Comparison of ENCODE assay signal across 11 cellular contexts in the genomic region with DNA sequence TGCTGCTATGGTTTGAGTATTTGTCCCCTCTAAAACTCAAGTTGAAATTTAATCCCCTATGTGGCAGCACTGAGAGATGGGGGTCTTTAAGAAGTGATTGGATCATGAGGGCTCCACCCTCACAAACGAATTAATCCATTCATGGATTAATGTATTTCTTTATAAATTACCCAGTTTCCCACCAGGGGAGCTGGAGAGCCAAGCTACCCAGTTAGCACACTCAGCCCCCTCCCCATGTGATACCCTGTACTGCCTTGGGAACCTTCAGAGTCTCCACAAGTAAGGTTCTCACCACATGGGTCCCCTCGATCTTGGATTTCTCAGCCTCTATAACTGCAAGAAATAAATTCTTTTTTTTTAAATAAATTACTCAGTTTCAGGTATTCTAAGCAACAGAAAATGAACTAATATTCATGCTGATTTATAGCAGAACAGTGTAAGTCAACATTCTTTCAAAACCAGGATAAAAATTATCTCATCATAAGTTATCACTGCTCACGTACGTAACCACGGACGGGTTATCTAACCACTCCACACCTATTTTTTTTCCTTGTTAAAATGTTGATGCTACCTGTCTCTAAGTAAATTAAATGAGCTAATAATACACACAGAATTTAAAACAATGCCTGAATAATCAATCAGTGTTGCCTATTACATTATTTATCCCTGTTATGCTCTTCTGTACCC. TPM values are rescaled to one million over a fixed set of nuclear protein-coding genes. Genes with fewer than 3 reads are reported as not detected.
DNase-seq lines count a peak whose midpoint lies in the region; TF ChIP-seq lines count a peak whose summit lies in the region.
"Had no signal": no experiment of that assay in that cellular context is flagged by ENCODE, and none has a peak within 500 bp of the region (broad histone marks: within the 10 kb centered on the region; RNA-seq: fewer than 3 reads in every experiment).

No MANE protein-coding gene starts in this region.

- TF ChIP-seq POLR2A in NB4 (IDR thresholded peaks at IDR 0.05; ENCODE audit: extremely low read depth, insufficient read length), result no peak

- no peaks in the 10 kb centered on the region for H3K36me3 ChIP-seq in CD8-positive, alpha-beta memory T cell (ENCODE audit: insufficient read depth, low read length)
- H3K36me3 ChIP-seq in neuronal stem cell (replicated peaks in 1 of 2; ENCODE audit: control insufficient read depth in 2 of 2, insufficient read depth in 2 of 2, low read length in 2 of 2), result peaks cover 0 to 69% of the 10 kb centered on the region in 2 donors

- POLR2A ChIA-PET in CD8-positive, alpha-beta memory T cell (lab: Charles Lee), result interaction anchor here (0.5 kb wide), 1 partner anchor 113 kb away, joined by 5 read pairs; no protein-coding TSS in a partner anchor

- H3K18ac ChIP-seq in neuronal stem cell (ENCODE audit: low read length), result no peak overlapping the region

- H4K91ac ChIP-seq in neuronal stem cell (ENCODE audit: low read depth, low read length, poor library complexity), result no peak overlapping the region

- H2BK12ac ChIP-seq in neuronal stem cell (ENCODE audit: low read length), result no peak overlapping the region

- H3K4me3 ChIP-seq in NB4 (ENCODE audit: low read depth, low read length), result peak overlapping the region; percentile 95
- H3K4me3 ChIP-seq in coronary artery, result peak overlapping the region; percentile 3
- no peak overlapping the region for H3K4me3 ChIP-seq in CD8-positive, alpha-beta memory T cell (ENCODE audit: low read length)
- H3K4me3 ChIP-seq in neuronal stem cell (ENCODE audit: low read length in 2 of 2), result no peak overlapping the region
- H3K4me3 ChIP-seq: esophagus squamous epithelium had no signal

- DNase-seq in stimulated activated CD4-positive, alpha-beta T cell treated with anti-CD3 and anti-CD28 coated beads, Interleukin-4, amount 100 ng/mL, for 24 hours, result peak; percentile 19
- DNase-seq in stimulated activated CD4-positive, alpha-beta T cell treated with anti-CD3 and anti-CD28 coated beads, Interleukin-1b, Interleukin-23, amount 100 ng/mL, for 48 hours, result no peak
- DNase-seq in NB4 (ENCODE audit: low read depth), result peak; percentile 30
- DNase-seq in coronary artery (ENCODE audit: low spot score), result no peak
- no peak for DNase-seq in type B pancreatic cell (ENCODE audit: extremely low spot score, unreplicated experiment)
- no peak for DNase-seq in CD8-positive, alpha-beta memory T cell
- no peak for DNase-seq in neuronal stem cell (ENCODE audit: low spot score)
- no peak for DNase-seq in DMS79 treated with DMSO at 0.1 percent for 48 hours (lab: John Stamatoyannopoulos, UW)
- DNase-seq: esophagus squamous epithelium; stimulated activated CD4-positive, alpha-beta T cell treated with anti-CD3 and anti-CD28 coated beads, Interleukin-2, amount 100 ng/mL, for 24 hours had no signal

- no peak overlapping the region for H2BK5ac ChIP-seq in neuronal stem cell (ENCODE audit: low read length)

- H3K4me1 Mint-ChIP-seq in type B pancreatic cell (ENCODE audit: unreplicated experiment), result peaks cover 40% of the 10 kb centered on the region
- H3K4me1 Mint-ChIP-seq in CD8-positive, alpha-beta memory T cell, result peaks cover 68 to 90% (median 81%) of the 10 kb centered on the region in 3 donors

- peaks cover 39% of the 10 kb centered on the region for H3K4me1 ChIP-seq in CD8-positive, alpha-beta memory T cell (ENCODE audit: insufficient read depth, low read length)
- peaks cover 3 to 5% of the 10 kb centered on the region in 2 donors for H3K4me1 ChIP-seq in neuronal stem cell (ENCODE audit: control insufficient read depth in 2 of 2, insufficient read depth in 1 of 2, low read depth in 1 of 2, low read length in 2 of 2)

- no peak overlapping the region for H3K4me2 ChIP-seq in neuronal stem cell (ENCODE audit: insufficient read depth, low read length, poor library complexity, severe bottlenecking)

- no peak overlapping the region for H3K4ac ChIP-seq in neuronal stem cell (ENCODE audit: low read length)

- no peak overlapping the region for H2BK120ac ChIP-seq in neuronal stem cell (ENCODE audit: low read depth, low read length)

- no peak overlapping the region for H3K14ac ChIP-seq in neuronal stem cell (ENCODE audit: low read length)

- no peak overlapping the region for H3K9ac ChIP-seq in neuronal stem cell (ENCODE audit: low read depth, low read length, poor library complexity)

- H2AFZ ChIP-seq in neuronal stem cell (ENCODE audit: low read length), result no peak overlapping the region

- H3K9me3 Mint-ChIP-seq in type B pancreatic cell, result peaks cover 14% of the 10 kb centered on the region
- peaks cover 0 to 9% (median 0%) of the 10 kb centered on the region in 5 donors for H3K9me3 Mint-ChIP-seq in CD8-positive, alpha-beta memory T cell

- peaks cover 2% of the 10 kb centered on the region for H3K79me1 ChIP-seq in neuronal stem cell (ENCODE audit: low read depth, low read length)

- H3K27ac ChIP-seq in coronary artery, result no peak overlapping the region
- no peak overlapping the region for H3K27ac ChIP-seq in CD8-positive, alpha-beta memory T cell (ENCODE audit: low read depth, low read length)
- no peak overlapping the region for H3K27ac ChIP-seq in neuronal stem cell (replicated peaks; ENCODE audit: low read length)
- H3K27ac ChIP-seq: esophagus squamous epithelium, RWPE1 had no signal

- H2AK5ac ChIP-seq in neuronal stem cell (ENCODE audit: low read depth, low read length), result no peak overlapping the region

- H3K27me3 ChIP-seq in CD8-positive, alpha-beta memory T cell (ENCODE audit: insufficient read depth, low read length, poor library complexity, severe bottlenecking), result no peaks in the 10 kb centered on the region
- no peaks in the 10 kb centered on the region for H3K27me3 ChIP-seq in neuronal stem cell (ENCODE audit: control insufficient read depth in 3 of 3, insufficient read depth in 3 of 3, low read depth in 1 of 3, low read length in 3 of 3)
- H3K27me3 ChIP-seq: esophagus squamous epithelium had no signal

- no peak overlapping the region for H3K27ac Mint-ChIP-seq in type B pancreatic cell
- H3K27ac Mint-ChIP-seq in CD8-positive, alpha-beta memory T cell, result peak overlapping the region in 2 of 8 donors; percentile 12 to 28

- no peak overlapping the region for H4K8ac ChIP-seq in neuronal stem cell (ENCODE audit: low read depth, low read length)

- TF ChIP-seq CTCF in NB4 (IDR thresholded peaks at IDR 0.05; ENCODE audit: low read depth, low read length), result no peak
- TF ChIP-seq CTCF in coronary artery (IDR thresholded peaks at IDR 0.05), result no peak
- peak; percentile 58 for TF ChIP-seq CTCF in type B pancreatic cell (conservative IDR thresholded peaks at IDR 0.05)

- H3K4me3 Mint-ChIP-seq in type B pancreatic cell, result no peak overlapping the region
- peak overlapping the region in 1 of 7 donors; percentile 18 for H3K4me3 Mint-ChIP-seq in CD8-positive, alpha-beta memory T cell

- H3K27me3 Mint-ChIP-seq in type B pancreatic cell, result no peaks in the 10 kb centered on the region
- H3K27me3 Mint-ChIP-seq in CD8-positive, alpha-beta memory T cell, result peaks cover 0 to 4% of the 10 kb centered on the region in 2 donors

- CTCF ChIA-PET in CD8-positive, alpha-beta memory T cell (lab: Charles Lee), result no interaction called here

- no peak overlapping the region for H2BK15ac ChIP-seq in neuronal stem cell (ENCODE audit: low read length)

- peaks cover 38% of the 10 kb centered on the region for H3K36me3 Mint-ChIP-seq in type B pancreatic cell
- H3K36me3 Mint-ChIP-seq in CD8-positive, alpha-beta memory T cell, result peaks cover 3 to 37% (median 8%) of the 10 kb centered on the region in 3 donors

- H3K23ac ChIP-seq in neuronal stem cell (ENCODE audit: low read depth, low read length, poor library complexity), result no peak overlapping the region

- WGBS in neuronal stem cell (ENCODE audit: extremely low coverage in 2 of 2, insufficient read length in 2 of 2, insufficient replicate concordance in 1 of 2), 2 donors, result no CpG with 5 or more reads among the region's 6 CpGs

- no peaks in the 10 kb centered on the region for H3K9me3 ChIP-seq in CD8-positive, alpha-beta memory T cell (ENCODE audit: low read length)
- peaks cover 0 to 39% of the 10 kb centered on the region in 2 donors for H3K9me3 ChIP-seq in neuronal stem cell (replicated peaks in 1 of 2; ENCODE audit: control insufficient read depth in 2 of 2, insufficient read depth in 1 of 2, low read depth in 1 of 2, low read length in 2 of 2)

RNA-seq across cellular contexts. Expression of a gene that starts 3.6 kb away (rescaled TPM):
- total RNA-seq in type B pancreatic cell (ENCODE audit: low replicate concordance), result 563 and 883 TPM in 2 replicates
- 100 to 1,000 TPM; 926 to 964 TPM for total RNA-seq in CD8-positive, alpha-beta memory T cell
- 166 TPM for polyA plus RNA-seq in CD8-positive, alpha-beta memory T cell
- polyA plus RNA-seq in neuronal stem cell (2013, experiment 1 of 2), result 2,438 TPM
- 2,582 TPM for polyA plus RNA-seq in neuronal stem cell (2013, experiment 2 of 2)

RNA-seq across cellular contexts. Expression of a gene that starts 49.3 kb away (rescaled TPM):
- total RNA-seq in type B pancreatic cell (ENCODE audit: low replicate concordance), result 67.5 and 108 TPM in 2 replicates
- total RNA-seq in CD8-positive, alpha-beta memory T cell, result 10 to 100 TPM; 43.3 to 43.4 TPM
- polyA plus RNA-seq in CD8-positive, alpha-beta memory T cell, result 2.1 TPM
- 0.73 TPM for polyA plus RNA-seq in neuronal stem cell (2013, experiment 1 of 2)
- 0.76 TPM for polyA plus RNA-seq in neuronal stem cell (2013, experiment 2 of 2)

Comparison
In these comparisons a context has a peak if more than half of its experiments do, and no peak if none do; other contexts are left out.
1. DNase-seq: peak in stimulated activated CD4-positive, alpha-beta T cell treated with anti-CD3 and anti-CD28 coated beads, Interleukin-4, amount 100 ng/mL, for 24 hours (single experiment) and NB4 (single experiment); none in stimulated activated CD4-positive, alpha-beta T cell treated with anti-CD3 and anti-CD28 coated beads, Interleukin-1b, Interleukin-23, amount 100 ng/mL, for 48 hours (single experiment), coronary artery (single experiment), type B pancreatic cell (single experiment), CD8-positive, alpha-beta memory T cell (0 of 5), neuronal stem cell (single experiment) and DMS79 treated with DMSO at 0.1 percent for 48 hours (single experiment).
2. H3K4me3 ChIP-seq: peak in NB4 (single experiment) and coronary artery (single experiment); none in CD8-positive, alpha-beta memory T cell (single experiment) and neuronal stem cell (0 of 2).